Comparison of ENCODE assay signal across 9 cellular contexts in genomic region chr2:28366496-28367282, GRCh38. TPM values are rescaled to one million over a fixed set of nuclear protein-coding genes. Genes with fewer than 3 reads are reported as not detected.
DNase-seq lines count a peak whose midpoint lies in the region; ATAC-seq and TF ChIP-seq lines count a peak whose summit lies in the region.
"Had no signal": no experiment of that assay in that cellular context is flagged by ENCODE, and none has a peak within 500 bp of the region (broad histone marks: within the 10 kb centered on the region; RNA-seq: fewer than 3 reads in every experiment).

No MANE protein-coding gene starts in this region.

- H3K4me3 ChIP-seq in heart left ventricle, result peak overlapping the region in 1 of 12 donors; percentile 7
- no peak overlapping the region for H3K4me3 ChIP-seq in left ventricle myocardium inferior
- H3K4me3 ChIP-seq: vagina had no signal

- TF ChIP-seq CTCF in heart left ventricle (IDR thresholded peaks at IDR 0.05), result no peak
- no peak for TF ChIP-seq CTCF in left ventricle myocardium inferior (IDR thresholded peaks at IDR 0.05; ENCODE audit: borderline replicate concordance)

- H3K4me1 ChIP-seq in heart left ventricle, result peaks cover 0 to 30% (median 10%) of the 10 kb centered on the region in 12 donors
- H3K4me1 ChIP-seq in left ventricle myocardium inferior, result peaks cover 25% of the 10 kb centered on the region

- H3K9me3 ChIP-seq in heart left ventricle, result no peaks in the 10 kb centered on the region
- no peaks in the 10 kb centered on the region for H3K9me3 ChIP-seq in left ventricle myocardium inferior (replicated peaks)
- H3K9me3 ChIP-seq: vagina had no signal

- H3K27ac ChIP-seq in heart left ventricle (peak overlapping the region in 2 of 12 donors; percentile 8 to 58), left ventricle myocardium inferior (replicated peaks) (no peak overlapping the region)
- H3K27ac ChIP-seq: vagina had no signal

- intact Hi-C loops in heart left ventricle (cut with DNase I), result no loop called here
- intact Hi-C loops in left ventricle myocardium inferior (cut with micrococcal nuclease), result no loop called here

- H3K27me3 ChIP-seq in heart left ventricle, result no peaks in the 10 kb centered on the region
- no peaks in the 10 kb centered on the region for H3K27me3 ChIP-seq in left ventricle myocardium inferior (ENCODE audit: low read depth)
- H3K27me3 ChIP-seq: vagina had no signal

- H3K36me3 ChIP-seq in heart left ventricle (no peaks in the 10 kb centered on the region), left ventricle myocardium inferior (no peaks in the 10 kb centered on the region)
- H3K36me3 ChIP-seq: vagina had no signal

- DNase-seq in heart left ventricle (peak in 1 of 5 donors; percentile 47), left ventricle myocardium inferior (no peak), left lobe of liver (ENCODE audit: low spot score) (no peak), ureter (ENCODE audit: low spot score) (peak; percentile 75)
- DNase-seq in activated T-cell treated with anti-CD3 and anti-CD28 coated beads, Interleukin-2, amount 50 U/mL, for 1 hour, result peak; percentile 61

- no peak for TF ChIP-seq POLR2A in heart left ventricle (IDR thresholded peaks at IDR 0.05)

- 49 to 64% (median 55%) methylated on average over 16 to 19 of the region's 19 CpGs for WGBS in heart left ventricle, 4 donors

- ATAC-seq in heart left ventricle (peak in 3 of 4 donors; percentile 44 to 77 (median 64)), left lobe of liver (peak; percentile 16), HG02981 (IDR thresholded peaks at IDR 0.05; ENCODE audit: unreplicated experiment) (no peak), GM18873 (IDR thresholded peaks at IDR 0.05; ENCODE audit: low FRiP score, unreplicated experiment) (no peak), GM21619 (IDR thresholded peaks at IDR 0.05; ENCODE audit: unreplicated experiment) (no peak)

RNA-seq across cellular contexts. Expression of gene FOSL2, which starts 26.0 kb away (rescaled TPM):
- total RNA-seq in heart left ventricle (100 to 1,000 TPM in 2 of 9 donors, 10 to 100 TPM in 7; 26.2 to 144 (median 50.2) TPM), left ventricle myocardium inferior (50.2 TPM), left lobe of liver (9.3 TPM), ureter (259 TPM)
- polyA plus RNA-seq in heart left ventricle, result 10 to 100 TPM; 15.2 to 66.2 TPM

Comparison
In these comparisons a context has a peak if more than half of its experiments do, and no peak if none do; other contexts are left out.
1. ATAC-seq: peak in heart left ventricle (3 of 4) and left lobe of liver (single experiment); none in HG02981 (single experiment), GM18873 (single experiment) and GM21619 (single experiment).
2. DNase-seq: peak in activated T-cell treated with anti-CD3 and anti-CD28 coated beads, Interleukin-2, amount 50 U/mL, for 1 hour (single experiment) and ureter (single experiment); none in left ventricle myocardium inferior (single experiment) and left lobe of liver (single experiment).